11 cellular contexts compared by ENCODE assay signal in the genomic region with DNA sequence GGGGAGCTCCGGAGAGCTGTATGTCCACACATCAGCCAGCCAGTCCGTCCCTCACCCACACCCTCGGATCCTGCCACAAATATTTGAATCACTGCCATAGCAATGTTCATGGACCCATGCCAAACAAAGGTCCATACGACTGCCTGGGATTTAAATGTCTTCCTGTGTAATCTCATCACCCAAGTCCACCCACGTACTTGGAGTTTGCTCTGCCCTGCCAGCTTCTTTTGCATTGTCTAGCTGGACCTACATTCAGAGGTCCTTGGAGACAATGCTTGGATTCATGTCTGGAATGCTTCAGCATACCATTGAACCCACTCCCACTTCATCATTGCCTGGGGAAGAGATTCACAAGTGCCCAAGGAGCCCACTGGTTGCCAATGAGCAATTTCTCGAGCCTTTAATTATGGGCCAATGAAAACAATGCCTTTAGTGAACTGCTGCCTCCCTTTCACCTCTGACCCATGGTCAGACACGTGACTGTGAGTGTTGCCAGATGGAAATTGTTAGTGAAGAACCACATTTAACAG.
DNase-seq lines count a peak whose midpoint lies in the region; ATAC-seq, FAIRE-seq and TF ChIP-seq lines count a peak whose summit lies in the region.
"Had no signal": no experiment of that assay in that cellular context is flagged by ENCODE, and none has a peak within 500 bp of the region (broad histone marks: within the 10 kb centered on the region; RNA-seq: fewer than 3 reads in every experiment).

No MANE protein-coding gene starts in this region.

- H3K36me3 Mint-ChIP-seq in naive thymus-derived CD4-positive, alpha-beta T cell: peaks cover 0 to 2% (median 0%) of the 10 kb centered on the region in 5 donors

- H3K4me1 Mint-ChIP-seq in naive thymus-derived CD4-positive, alpha-beta T cell: no peaks in the 10 kb centered on the region

- no peak for TF ChIP-seq POLR2A in breast epithelium (IDR thresholded peaks at IDR 0.05)
- no peak for TF ChIP-seq POLR2A in transverse colon (IDR thresholded peaks at IDR 0.05)

- no peaks in the 10 kb centered on the region for H3K27me3 ChIP-seq in breast epithelium
- no peaks in the 10 kb centered on the region for H3K27me3 ChIP-seq in transverse colon
- no peaks in the 10 kb centered on the region for H3K27me3 ChIP-seq in naive thymus-derived CD4-positive, alpha-beta T cell (ENCODE audit: control insufficient read depth in 2 of 2, insufficient read depth in 2 of 2, low read length in 2 of 2)

- peak overlapping the region; percentile 37 to 68 for H3K27ac ChIP-seq in breast epithelium
- peak overlapping the region; percentile 20 to 33 for H3K27ac ChIP-seq in kidney (ENCODE audit: low read depth in 2 of 2, low read length in 2 of 2)
- H3K27ac ChIP-seq in transverse colon: peak overlapping the region in 3 of 4 donors; percentile 6 to 45 (median 39)
- H3K27ac ChIP-seq in naive thymus-derived CD4-positive, alpha-beta T cell (ENCODE audit: low read depth, low read length): no peak overlapping the region

- CTCF ChIA-PET in naive thymus-derived CD4-positive, alpha-beta T cell (lab: Charles Lee): no interaction called here

- no peak overlapping the region for H3K9ac ChIP-seq in kidney (ENCODE audit: low read length in 2 of 2)

- no peak overlapping the region for H3K4me3 Mint-ChIP-seq in naive thymus-derived CD4-positive, alpha-beta T cell
- H3K4me3 Mint-ChIP-seq: activated naive CD4-positive, alpha-beta T cell treated with anti-CD3 and anti-CD28 coated beads for 36 hours had no signal

- no peaks in the 10 kb centered on the region for H3K9me3 ChIP-seq in breast epithelium
- no peaks in the 10 kb centered on the region for H3K9me3 ChIP-seq in kidney (ENCODE audit: control insufficient read depth in 1 of 2, low read length in 2 of 2)
- H3K9me3 ChIP-seq in transverse colon: no peaks in the 10 kb centered on the region
- H3K9me3 ChIP-seq in naive thymus-derived CD4-positive, alpha-beta T cell (ENCODE audit: control insufficient read depth in 2 of 3, low read length in 3 of 3): no peaks in the 10 kb centered on the region

- peaks cover 0 to 3% (median 0%) of the 10 kb centered on the region in 5 donors for H3K27me3 Mint-ChIP-seq in naive thymus-derived CD4-positive, alpha-beta T cell

- POLR2A ChIA-PET in naive thymus-derived CD4-positive, alpha-beta T cell (lab: Charles Lee): no interaction called here

- H3K4me1 ChIP-seq in breast epithelium: peaks cover 0 to 5% of the 10 kb centered on the region in 2 donors
- H3K4me1 ChIP-seq in kidney (ENCODE audit: control insufficient read depth in 1 of 2, insufficient read depth in 1 of 2, low read depth in 1 of 2, low read length in 2 of 2): peaks cover 11 to 59% of the 10 kb centered on the region in 2 donors
- peaks cover 0 to 19% (median 8%) of the 10 kb centered on the region in 4 donors for H3K4me1 ChIP-seq in transverse colon
- no peaks in the 10 kb centered on the region for H3K4me1 ChIP-seq in naive thymus-derived CD4-positive, alpha-beta T cell (ENCODE audit: control insufficient read depth in 2 of 2, insufficient read depth in 2 of 2, low read length in 2 of 2)

- FAIRE-seq in kidney (lab: Jason Lieb, UNC): no peak

- no peak for TF ChIP-seq EP300 in transverse colon (IDR thresholded peaks at IDR 0.05; ENCODE audit: low read depth)

- WGBS in transverse colon (ENCODE audit: low coverage in 1 of 2), 2 donors: 73 to 83% methylated on average over 1 to 7 of the region's 7 CpGs

- no peak overlapping the region for H3K27ac Mint-ChIP-seq in naive thymus-derived CD4-positive, alpha-beta T cell
- H3K27ac Mint-ChIP-seq: activated naive CD4-positive, alpha-beta T cell treated with anti-CD3 and anti-CD28 coated beads for 36 hours had no signal

- no peak for ATAC-seq in naive thymus-derived CD4-positive, alpha-beta T cell

- TF ChIP-seq CTCF in breast epithelium (IDR thresholded peaks at IDR 0.05): no peak
- TF ChIP-seq CTCF in kidney (IDR thresholded peaks at IDR 0.05; ENCODE audit: borderline replicate concordance, extremely low read depth, insufficient read depth): no peak
- no peak for TF ChIP-seq CTCF in transverse colon (IDR thresholded peaks at IDR 0.05)

- H3K9me3 Mint-ChIP-seq in naive thymus-derived CD4-positive, alpha-beta T cell: peaks cover 0 to 3% (median 0%) of the 10 kb centered on the region in 11 donors
- H3K9me3 Mint-ChIP-seq: activated naive CD4-positive, alpha-beta T cell treated with anti-CD3 and anti-CD28 coated beads for 36 hours had no signal

- H3K36me3 ChIP-seq in breast epithelium (no peaks in the 10 kb centered on the region), kidney (ENCODE audit: control insufficient read depth in 1 of 2, insufficient read depth in 2 of 2, low read length in 2 of 2) (no peaks in the 10 kb centered on the region), transverse colon (no peaks in the 10 kb centered on the region)
- no peaks in the 10 kb centered on the region for H3K36me3 ChIP-seq in naive thymus-derived CD4-positive, alpha-beta T cell (ENCODE audit: control insufficient read depth in 2 of 3, insufficient read depth in 3 of 3, low read length in 3 of 3)

- H3K4me3 ChIP-seq in breast epithelium (no peak overlapping the region), kidney (ENCODE audit: low read length in 2 of 2) (peak overlapping the region in 1 of 2 donors; percentile 2), transverse colon (no peak overlapping the region)
- no peak overlapping the region for H3K4me3 ChIP-seq in naive thymus-derived CD4-positive, alpha-beta T cell (ENCODE audit: low read length)

- in situ Hi-C loops in transverse colon (cut with MboI; ENCODE audit: low pct_ligation_motif_present in 1 of 4, low pct_unique_long_range_greater_than_20kb in 1 of 4, low sequenced_read_pairs in 3 of 4): no loop called here

- peak; percentile 84 for DNase-seq in HT-29 (ENCODE audit: low spot score)
- peak in 1 of 2 donors; percentile 22 for DNase-seq in breast epithelium (ENCODE audit: low spot score in 2 of 2)
- no peak for DNase-seq in kidney
- no peak for DNase-seq in transverse colon
- no peak for DNase-seq in OCI-M2 (lab: John Stamatoyannopoulos, UW; ENCODE audit: unreplicated experiment)
- DNase-seq in naive thymus-derived CD4-positive, alpha-beta T cell: no peak
- DNase-seq in SK-N-DZ (ENCODE audit: low spot score): no peak
- no peak for DNase-seq in NCI-H2196 (lab: John Stamatoyannopoulos, UW; ENCODE audit: unreplicated experiment)
- DNase-seq: activated CD4-positive, CD25-positive, alpha-beta regulatory T cell treated with anti-CD3 and anti-CD28 coated beads, Interleukin-2, amount 50 U/mL, for 72 hours; activated naive CD4-positive, alpha-beta T cell treated with anti-CD3 and anti-CD28 coated beads for 36 hours; NCI-H748 treated with DMSO at 0.1 percent for 48 hours had no signal

- intact Hi-C loops in breast epithelium (cut with DNase I; ENCODE audit: low total_unique reads): loop anchor here (2.0 kb wide), 1 partner anchor 38 kb away; no protein-coding TSS in a partner anchor
- intact Hi-C loops in kidney (cut with DNase I): no loop called here
- intact Hi-C loops in transverse colon (cut with DNase I; ENCODE audit: low total_unique reads): no loop called here
- intact Hi-C loops in naive thymus-derived CD4-positive, alpha-beta T cell (cut with micrococcal nuclease): no loop called here
